In genomic region chr2:58428553-58429284, GRCh38 we compare ENCODE assay signal across 1 cellular context.
TF ChIP-seq lines count a peak whose summit lies in the region.

No MANE protein-coding gene starts in this region.

TF ChIP-seq in H1, 55 proteins besides CTCF, POLR2A, EP300 and RAD21 (continued from another document):
- TF ChIP-seq, protein P1, sequence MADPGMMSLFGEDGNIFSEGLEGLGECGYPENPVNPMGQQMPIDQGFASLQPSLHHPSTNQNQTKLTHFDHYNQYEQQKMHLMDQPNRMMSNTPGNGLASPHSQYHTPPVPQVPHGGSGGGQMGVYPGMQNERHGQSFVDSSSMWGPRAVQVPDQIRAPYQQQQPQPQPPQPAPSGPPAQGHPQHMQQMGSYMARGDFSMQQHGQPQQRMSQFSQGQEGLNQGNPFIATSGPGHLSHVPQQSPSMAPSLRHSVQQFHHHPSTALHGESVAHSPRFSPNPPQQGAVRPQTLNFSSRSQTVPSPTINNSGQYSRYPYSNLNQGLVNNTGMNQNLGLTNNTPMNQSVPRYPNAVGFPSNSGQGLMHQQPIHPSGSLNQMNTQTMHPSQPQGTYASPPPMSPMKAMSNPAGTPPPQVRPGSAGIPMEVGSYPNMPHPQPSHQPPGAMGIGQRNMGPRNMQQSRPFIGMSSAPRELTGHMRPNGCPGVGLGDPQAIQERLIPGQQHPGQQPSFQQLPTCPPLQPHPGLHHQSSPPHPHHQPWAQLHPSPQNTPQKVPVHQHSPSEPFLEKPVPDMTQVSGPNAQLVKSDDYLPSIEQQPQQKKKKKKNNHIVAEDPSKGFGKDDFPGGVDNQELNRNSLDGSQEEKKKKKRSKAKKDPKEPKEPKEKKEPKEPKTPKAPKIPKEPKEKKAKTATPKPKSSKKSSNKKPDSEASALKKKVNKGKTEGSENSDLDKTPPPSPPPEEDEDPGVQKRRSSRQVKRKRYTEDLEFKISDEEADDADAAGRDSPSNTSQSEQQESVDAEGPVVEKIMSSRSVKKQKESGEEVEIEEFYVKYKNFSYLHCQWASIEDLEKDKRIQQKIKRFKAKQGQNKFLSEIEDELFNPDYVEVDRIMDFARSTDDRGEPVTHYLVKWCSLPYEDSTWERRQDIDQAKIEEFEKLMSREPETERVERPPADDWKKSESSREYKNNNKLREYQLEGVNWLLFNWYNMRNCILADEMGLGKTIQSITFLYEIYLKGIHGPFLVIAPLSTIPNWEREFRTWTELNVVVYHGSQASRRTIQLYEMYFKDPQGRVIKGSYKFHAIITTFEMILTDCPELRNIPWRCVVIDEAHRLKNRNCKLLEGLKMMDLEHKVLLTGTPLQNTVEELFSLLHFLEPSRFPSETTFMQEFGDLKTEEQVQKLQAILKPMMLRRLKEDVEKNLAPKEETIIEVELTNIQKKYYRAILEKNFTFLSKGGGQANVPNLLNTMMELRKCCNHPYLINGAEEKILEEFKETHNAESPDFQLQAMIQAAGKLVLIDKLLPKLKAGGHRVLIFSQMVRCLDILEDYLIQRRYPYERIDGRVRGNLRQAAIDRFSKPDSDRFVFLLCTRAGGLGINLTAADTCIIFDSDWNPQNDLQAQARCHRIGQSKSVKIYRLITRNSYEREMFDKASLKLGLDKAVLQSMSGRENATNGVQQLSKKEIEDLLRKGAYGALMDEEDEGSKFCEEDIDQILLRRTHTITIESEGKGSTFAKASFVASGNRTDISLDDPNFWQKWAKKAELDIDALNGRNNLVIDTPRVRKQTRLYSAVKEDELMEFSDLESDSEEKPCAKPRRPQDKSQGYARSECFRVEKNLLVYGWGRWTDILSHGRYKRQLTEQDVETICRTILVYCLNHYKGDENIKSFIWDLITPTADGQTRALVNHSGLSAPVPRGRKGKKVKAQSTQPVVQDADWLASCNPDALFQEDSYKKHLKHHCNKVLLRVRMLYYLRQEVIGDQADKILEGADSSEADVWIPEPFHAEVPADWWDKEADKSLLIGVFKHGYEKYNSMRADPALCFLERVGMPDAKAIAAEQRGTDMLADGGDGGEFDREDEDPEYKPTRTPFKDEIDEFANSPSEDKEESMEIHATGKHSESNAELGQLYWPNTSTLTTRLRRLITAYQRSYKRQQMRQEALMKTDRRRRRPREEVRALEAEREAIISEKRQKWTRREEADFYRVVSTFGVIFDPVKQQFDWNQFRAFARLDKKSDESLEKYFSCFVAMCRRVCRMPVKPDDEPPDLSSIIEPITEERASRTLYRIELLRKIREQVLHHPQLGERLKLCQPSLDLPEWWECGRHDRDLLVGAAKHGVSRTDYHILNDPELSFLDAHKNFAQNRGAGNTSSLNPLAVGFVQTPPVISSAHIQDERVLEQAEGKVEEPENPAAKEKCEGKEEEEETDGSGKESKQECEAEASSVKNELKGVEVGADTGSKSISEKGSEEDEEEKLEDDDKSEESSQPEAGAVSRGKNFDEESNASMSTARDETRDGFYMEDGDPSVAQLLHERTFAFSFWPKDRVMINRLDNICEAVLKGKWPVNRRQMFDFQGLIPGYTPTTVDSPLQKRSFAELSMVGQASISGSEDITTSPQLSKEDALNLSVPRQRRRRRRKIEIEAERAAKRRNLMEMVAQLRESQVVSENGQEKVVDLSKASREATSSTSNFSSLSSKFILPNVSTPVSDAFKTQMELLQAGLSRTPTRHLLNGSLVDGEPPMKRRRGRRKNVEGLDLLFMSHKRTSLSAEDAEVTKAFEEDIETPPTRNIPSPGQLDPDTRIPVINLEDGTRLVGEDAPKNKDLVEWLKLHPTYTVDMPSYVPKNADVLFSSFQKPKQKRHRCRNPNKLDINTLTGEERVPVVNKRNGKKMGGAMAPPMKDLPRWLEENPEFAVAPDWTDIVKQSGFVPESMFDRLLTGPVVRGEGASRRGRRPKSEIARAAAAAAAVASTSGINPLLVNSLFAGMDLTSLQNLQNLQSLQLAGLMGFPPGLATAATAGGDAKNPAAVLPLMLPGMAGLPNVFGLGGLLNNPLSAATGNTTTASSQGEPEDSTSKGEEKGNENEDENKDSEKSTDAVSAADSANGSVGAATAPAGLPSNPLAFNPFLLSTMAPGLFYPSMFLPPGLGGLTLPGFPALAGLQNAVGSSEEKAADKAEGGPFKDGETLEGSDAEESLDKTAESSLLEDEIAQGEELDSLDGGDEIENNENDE (IDR thresholded peaks at IDR 0.05; ENCODE audit: insufficient replicate concordance, low read length): no peak
- peak; percentile 53; the same call in 1 of the 2 replicates for TF ChIP-seq PHF8 (conservative IDR thresholded peaks at IDR 0.05; ENCODE audit: low read depth, low read length)
- peak; percentile 63 for TF ChIP-seq KDM4A (IDR thresholded peaks at IDR 0.05; ENCODE audit: low read depth, low read length, severe bottlenecking)
- peak; percentile 66 for TF ChIP-seq TAF1 (IDR thresholded peaks at IDR 0.05; ENCODE audit: low read depth, low read length)
- no peak for TF ChIP-seq BCL11A (IDR thresholded peaks at IDR 0.05; ENCODE audit: low read depth in 2 of 2, low read length in 2 of 2)
- TF ChIP-seq POLR2AphosphoS5 (IDR thresholded peaks at IDR 0.05; ENCODE audit: low read depth, low read length): peak; percentile 73
- TF ChIP-seq SP4 (IDR thresholded peaks at IDR 0.05; ENCODE audit: low read length): no peak
- TF ChIP-seq CBX8 (IDR thresholded peaks at IDR 0.05; ENCODE audit: borderline replicate concordance, low read depth, low read length): no peak
- 0 out of 2 replicates have a peak, but pooled peaks have one; percentile 18 for TF ChIP-seq CEBPB (IDR thresholded peaks at IDR 0.05; ENCODE audit: low read depth, low read length)
- peak; percentile 17; the same call in 1 of the 2 replicates for TF ChIP-seq YY1 (IDR thresholded peaks at IDR 0.05; ENCODE audit: low read depth, low read length)
- TF ChIP-seq GTF2F1 (IDR thresholded peaks at IDR 0.05; ENCODE audit: borderline replicate concordance, low read depth, low read length): no peak
- TF ChIP-seq TBP (IDR thresholded peaks at IDR 0.05; ENCODE audit: low read depth, low read length): peak; percentile 52; the same call in 1 of the 2 replicates
- 0 out of 2 replicates have a peak, but pooled peaks have one; percentile 61 for TF ChIP-seq RBBP5 (IDR thresholded peaks at IDR 0.05; ENCODE audit: borderline replicate concordance, low read depth, low read length)
- no peak for TF ChIP-seq SP1 (IDR thresholded peaks at IDR 0.05; ENCODE audit: low read depth, low read length)
